Comparison of ENCODE assay signal across 13 cellular contexts in the genomic region with DNA sequence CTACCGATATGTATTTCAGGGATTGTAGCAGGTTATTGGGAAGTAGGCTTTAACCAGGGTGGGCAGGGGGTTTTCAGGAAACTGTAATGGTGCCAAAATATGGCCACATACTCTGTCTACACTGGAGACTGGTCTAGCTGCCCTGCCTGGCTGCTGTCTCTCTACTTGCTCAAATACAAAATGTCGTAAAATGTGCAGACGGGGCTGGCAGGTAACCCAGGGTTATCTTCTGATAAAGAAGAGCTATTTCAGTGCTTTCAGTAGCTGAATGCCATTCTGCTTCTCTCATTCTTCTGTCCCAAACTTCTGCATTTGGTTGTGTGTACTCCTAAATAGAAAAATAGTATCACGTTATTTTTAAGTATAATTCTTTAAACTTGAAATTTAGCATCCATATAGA.
A peak's percentile ranks its signal among the peaks of the same experiment; 100 is the strongest.
DNase-seq lines count a peak whose midpoint lies in the region; ATAC-seq and TF ChIP-seq lines count a peak whose summit lies in the region.
"Had no signal": no experiment of that assay in that cellular context is flagged by ENCODE, and none has a peak within 500 bp of the region (broad histone marks: within the 10 kb centered on the region; RNA-seq: fewer than 3 reads in every experiment).

No MANE protein-coding gene starts in this region.

- DNase-seq in NCI-H748 (lab: John Stamatoyannopoulos, UW; ENCODE audit: unreplicated experiment): peak; percentile 16
- DNase-seq in NCI-H748 treated with DMSO at 0.1 percent for 48 hours (lab: John Stamatoyannopoulos, UW): no peak
- DNase-seq in NCI-H69 (lab: John Stamatoyannopoulos, UW): peak; percentile 9
- peak in 2 of 3 donors; percentile 26 to 56 for DNase-seq in right lobe of liver
- DNase-seq in GM20000 (ENCODE audit: low spot score): no peak
- no peak for DNase-seq in activated CD4-positive, CD25-positive, alpha-beta regulatory T cell treated with anti-CD3 and anti-CD28 coated beads, Interleukin-2, amount 50 U/mL, for 72 hours
- no peak for DNase-seq in GM23248
- DNase-seq: CD4-positive, alpha-beta memory T cell; GF-D8; H7 had no signal

- H3K27ac ChIP-seq in 22Rv1 (peak overlapping the region; percentile 37; the same call in 1 of the 2 replicates), right lobe of liver (peak overlapping the region in 1 of 3 donors; percentile 26), GM23248 (no peak overlapping the region)
- H3K27ac ChIP-seq: C4-2B had no signal

- H3K4me1 ChIP-seq in right lobe of liver (peaks cover 0 to 20% (median 0%) of the 10 kb centered on the region in 4 donors), GM23248 (ENCODE audit: insufficient read depth) (no peaks in the 10 kb centered on the region; the same call in 1 of the 2 replicates)

- H3K4me2 ChIP-seq in GM23248 (ENCODE audit: unreplicated experiment): no peak overlapping the region
- H3K4me2 ChIP-seq: GM23338 had no signal

- H3K9me3 ChIP-seq in right lobe of liver (no peaks in the 10 kb centered on the region), GM23248 (ENCODE audit: low read depth) (peaks cover 5% of the 10 kb centered on the region)

- no peak overlapping the region for H2AFZ ChIP-seq in GM23248
- H2AFZ ChIP-seq: GM23338 had no signal

- no peak overlapping the region for H3K9ac ChIP-seq in GM23248

- no peaks in the 10 kb centered on the region for H4K20me1 ChIP-seq in GM23248 (ENCODE audit: insufficient read depth)

- H3F3A ChIP-seq in GM23248 (ENCODE audit: insufficient read depth): no peaks in the 10 kb centered on the region

- H3K27me3 ChIP-seq in right lobe of liver (no peaks in the 10 kb centered on the region), GM23248 (replicated peaks; ENCODE audit: insufficient read depth) (no peaks in the 10 kb centered on the region)

- no peaks in the 10 kb centered on the region for H3K9me2 ChIP-seq in GM23248 (ENCODE audit: insufficient read depth)

- intact Hi-C loops in right lobe of liver (cut with DNase I): no loop called here

- peak; percentile 69 to 92 (median 83) for ATAC-seq in right lobe of liver
- ATAC-seq: GM23338 had no signal

- H3K4me3 ChIP-seq in right lobe of liver (no peak overlapping the region), GM23248 (no peak overlapping the region)
- H3K4me3 ChIP-seq: GM23338 had no signal

- WGBS in right lobe of liver (ENCODE audit: insufficient coverage, low coverage, low lambda C conversion rate, missing lambda C conversion rate): 54% methylated on average over 4 of the region's 4 CpGs
- WGBS in GM23248 (ENCODE audit: low coverage in 1 of 2, low lambda C conversion rate in 2 of 2, missing lambda C conversion rate in 2 of 2), 2 experiments: 84 to 89% methylated on average over 4 of the region's 4 CpGs

- TF ChIP-seq CTCF in 22Rv1 (IDR thresholded peaks at IDR 0.05) (no peak), right lobe of liver (IDR thresholded peaks at IDR 0.05) (no peak), GM20000 (IDR thresholded peaks at IDR 0.05; ENCODE audit: extremely low read depth, missing control alignments) (no peak)

- in situ Hi-C loops in GM23248 (cut with MboI): no loop called here

- H3K79me2 ChIP-seq in GM23248 (ENCODE audit: insufficient read depth): no peaks in the 10 kb centered on the region

- H3K36me3 ChIP-seq in right lobe of liver (no peaks in the 10 kb centered on the region), GM23248 (ENCODE audit: low read depth) (no peaks in the 10 kb centered on the region)

- no peak for TF ChIP-seq POLR2A in right lobe of liver (IDR thresholded peaks at IDR 0.05)

Comparison
In these comparisons a context has a peak if more than half of its experiments do, and no peak if none do; other contexts are left out.
1. DNase-seq: peak in NCI-H748 (single experiment), NCI-H69 (single experiment) and right lobe of liver (2 of 3); none in NCI-H748 treated with DMSO at 0.1 percent for 48 hours (single experiment), GM20000 (single experiment), activated CD4-positive, CD25-positive, alpha-beta regulatory T cell treated with anti-CD3 and anti-CD28 coated beads, Interleukin-2, amount 50 U/mL, for 72 hours (single experiment) and GM23248 (single experiment).